In the genomic region with DNA sequence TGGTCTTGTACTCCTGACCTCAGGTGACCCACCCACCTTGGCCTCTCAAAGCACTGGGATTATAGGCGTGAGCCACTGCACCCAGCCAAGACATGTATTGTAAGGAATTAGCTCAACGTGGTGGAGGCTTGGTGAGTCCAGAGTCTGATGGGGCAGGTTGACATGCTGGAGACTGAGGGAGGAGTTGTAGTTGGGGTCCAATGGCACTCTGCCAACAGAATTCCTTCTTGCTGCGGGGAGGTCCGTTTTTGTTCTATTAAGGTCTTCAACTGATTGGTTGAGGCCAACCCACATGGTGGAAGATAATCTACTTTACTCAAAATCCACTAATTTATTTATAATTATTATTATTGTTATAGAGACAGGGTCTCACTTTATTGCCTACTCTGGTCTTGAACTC, we compare ENCODE assay signal across 28 cellular contexts. TPM values are rescaled to one million over a fixed set of nuclear protein-coding genes. Genes with fewer than 3 reads are reported as not detected.
"Had no signal": no experiment of that assay in that cellular context is flagged by ENCODE, and none has a peak within 500 bp of the region (broad histone marks: within the 10 kb centered on the region; RNA-seq: fewer than 3 reads in every experiment).

No MANE protein-coding gene starts in this region.

- H3K4me3 Mint-ChIP-seq: activated CD4-positive, alpha-beta T cell treated with anti-CD3 and anti-CD28 coated beads for 36 hours; activated CD4-positive, alpha-beta T cell treated with anti-CD3 and anti-CD28 coated beads, Interleukin-2, amount 10 ng/mL, durations not matched to agents 7 days and 5 days; activated CD8-positive, alpha-beta T cell treated with anti-CD3 and anti-CD28 coated beads, Interleukin-2, amount 10 ng/mL, durations not matched to agents 7 days and 5 days; activated naive CD4-positive, alpha-beta T cell treated with anti-CD3 and anti-CD28 coated beads, Interleukin-2, amount 50 U/mL, for 24 hours; activated naive CD8-positive, alpha-beta T cell treated with anti-CD3 and anti-CD28 coated beads, Interleukin-2, amount 10 ng/mL, durations not matched to agents 7 days and 5 days; T-helper 1 cell treated with Interleukin-12 subunit alpha and Interleukin-12 subunit beta and Interleukin-4 antibody, amounts not matched to agents 30 μg/mL and 1 μg/mL, for 36 hours; T-helper 2 cell treated with Interferon-gamma antibody and Interleukin-4, amounts not matched to agents 5 μg/mL and 100 μg/mL, for 36 hours; WTC11 had no signal

- ATAC-seq: activated CD4-positive, alpha-beta T cell treated with anti-CD3 and anti-CD28 coated beads for 36 hours; activated CD4-positive, CD25-positive, alpha-beta regulatory T cell treated with anti-CD3 and anti-CD28 coated beads, Interleukin-2, amount 50 U/mL, for 24 hours; Panc1 had no signal

- H3K4me1 Mint-ChIP-seq: activated CD4-positive, alpha-beta T cell treated with anti-CD3 and anti-CD28 coated beads for 36 hours had no signal

- H3K27ac Mint-ChIP-seq: activated CD4-positive, alpha-beta T cell treated with anti-CD3 and anti-CD28 coated beads for 36 hours; activated CD4-positive, alpha-beta T cell treated with anti-CD3 and anti-CD28 coated beads, Interleukin-2, amount 10 ng/mL, durations not matched to agents 7 days and 5 days; activated CD8-positive, alpha-beta T cell treated with anti-CD3 and anti-CD28 coated beads, Interleukin-2, amount 10 ng/mL, durations not matched to agents 7 days and 5 days; activated naive CD4-positive, alpha-beta T cell treated with anti-CD3 and anti-CD28 coated beads, Interleukin-2, amount 50 U/mL, for 24 hours; activated naive CD8-positive, alpha-beta T cell treated with anti-CD3 and anti-CD28 coated beads, Interleukin-2, amount 10 ng/mL, durations not matched to agents 7 days and 5 days; activated T-helper 2 cell treated with anti-CD3 and anti-CD28 coated beads, Interferon-gamma antibody, Interleukin-2, Interleukin-4, amounts not matched to agents 10 μg/mL and 5 μg/mL and 100 μg/mL, durations not matched to agents 14 hours and 24 hours and 36 hours; T-helper 2 cell treated with Interferon-gamma antibody and Interleukin-4, amounts not matched to agents 5 μg/mL and 100 μg/mL, for 36 hours; WTC11 had no signal

- H3K27me3 ChIP-seq: ascending aorta, cardiac muscle cell, SJSA1 had no signal

- H3K36me3 Mint-ChIP-seq: activated naive CD8-positive, alpha-beta T cell treated with anti-CD3 and anti-CD28 coated beads, Interleukin-2, amount 10 ng/mL, durations not matched to agents 7 days and 5 days; WTC11 had no signal

- DNase-seq: activated CD4-positive, alpha-beta T cell treated with anti-CD3 and anti-CD28 coated beads for 36 hours; activated CD4-positive, alpha-beta T cell treated with anti-CD3 and anti-CD28 coated beads, Interleukin-2, amount 10 ng/mL, durations not matched to agents 7 days and 5 days; activated CD4-positive, alpha-beta T cell treated with anti-CD3 and anti-CD28 coated beads, Interleukin-2, amount 50 U/mL, for 48 hours; activated CD8-positive, alpha-beta memory T cell treated with anti-CD3 and anti-CD28 coated beads, Interleukin-2, amount 50 U/mL, for 4 hours; activated CD8-positive, alpha-beta T cell treated with anti-CD3 and anti-CD28 coated beads, Interleukin-2, amount 10 ng/mL, durations not matched to agents 7 days and 5 days; activated gamma-delta T cell; activated naive CD4-positive, alpha-beta T cell treated with Interleukin-2 at 50 U/mL for 16 hours; activated naive CD8-positive, alpha-beta T cell treated with anti-CD3 and anti-CD28 coated beads, Interleukin-2, amount 10 ng/mL, durations not matched to agents 7 days and 5 days; NCI-H1105; NCI-H1417 treated with DMSO at 0.1 percent for 48 hours; NCI-H187 treated with DMSO at 0.1 percent for 48 hours; NCI-H226; NCI-H446 treated with DMSO at 0.1 percent for 48 hours; SHP77 treated with DMSO at 0.1 percent for 48 hours had no signal

- H3K36me3 ChIP-seq: ascending aorta, cardiac muscle cell, SJSA1 had no signal

- H3K9me3 Mint-ChIP-seq: activated CD4-positive, alpha-beta T cell treated with anti-CD3 and anti-CD28 coated beads, Interleukin-2, amount 10 ng/mL, durations not matched to agents 7 days and 5 days; activated T-helper 2 cell treated with anti-CD3 and anti-CD28 coated beads, Interferon-gamma antibody, Interleukin-2, Interleukin-4, amounts not matched to agents 10 μg/mL and 5 μg/mL and 100 μg/mL, durations not matched to agents 14 hours and 24 hours and 36 hours; T-helper 1 cell treated with Interleukin-12 subunit alpha and Interleukin-12 subunit beta and Interleukin-4 antibody, amounts not matched to agents 30 μg/mL and 1 μg/mL, for 36 hours; T-helper 2 cell treated with Interferon-gamma antibody and Interleukin-4, amounts not matched to agents 5 μg/mL and 100 μg/mL, for 36 hours had no signal

- H3K9me3 ChIP-seq: ascending aorta, SJSA1, SK-N-SH had no signal

- H3K4me3 ChIP-seq: ascending aorta, cardiac muscle cell, SJSA1 had no signal

RNA-seq across cellular contexts. Expression of a gene that starts 30.1 kb away (rescaled TPM):
- total RNA-seq: activated CD4-positive, alpha-beta T cell treated with anti-CD3 and anti-CD28 coated beads for 36 hours; activated CD4-positive, alpha-beta T cell treated with anti-CD3 and anti-CD28 coated beads, Interleukin-2, amount 10 ng/mL, durations not matched to agents 7 days and 5 days; activated CD8-positive, alpha-beta T cell treated with anti-CD3 and anti-CD28 coated beads, Interleukin-2, amount 10 ng/mL, durations not matched to agents 7 days and 5 days; activated naive CD8-positive, alpha-beta T cell treated with anti-CD3 and anti-CD28 coated beads, Interleukin-2, amount 10 ng/mL, durations not matched to agents 7 days and 5 days; activated T-helper 2 cell treated with anti-CD3 and anti-CD28 coated beads, Interferon-gamma antibody, Interleukin-2, Interleukin-4, amounts not matched to agents 10 μg/mL and 5 μg/mL and 100 μg/mL, durations not matched to agents 14 hours and 24 hours and 36 hours; ascending aorta; RPMI7951; SJSA1 had no signal

RNA-seq across cellular contexts. Expression of a gene that starts 43.4 kb away (rescaled TPM):
- total RNA-seq: activated CD4-positive, alpha-beta T cell treated with anti-CD3 and anti-CD28 coated beads for 36 hours; activated CD4-positive, alpha-beta T cell treated with anti-CD3 and anti-CD28 coated beads, Interleukin-2, amount 10 ng/mL, durations not matched to agents 7 days and 5 days; activated CD8-positive, alpha-beta T cell treated with anti-CD3 and anti-CD28 coated beads, Interleukin-2, amount 10 ng/mL, durations not matched to agents 7 days and 5 days; activated naive CD8-positive, alpha-beta T cell treated with anti-CD3 and anti-CD28 coated beads, Interleukin-2, amount 10 ng/mL, durations not matched to agents 7 days and 5 days; activated T-helper 2 cell treated with anti-CD3 and anti-CD28 coated beads, Interferon-gamma antibody, Interleukin-2, Interleukin-4, amounts not matched to agents 10 μg/mL and 5 μg/mL and 100 μg/mL, durations not matched to agents 14 hours and 24 hours and 36 hours; ascending aorta; cerebellum; M059J; RPMI7951; SJSA1; WTC11 had no signal
